Comparison of ENCODE assay signal across 21 cellular contexts in genomic region chr7:129228633-129229032, GRCh38.
"Had no signal": no experiment of that assay in that cellular context is flagged by ENCODE, and none has a peak within 500 bp of the region (broad histone marks: within the 10 kb centered on the region; RNA-seq: fewer than 3 reads in every experiment).

No MANE protein-coding gene starts in this region.

- ATAC-seq: gastrocnemius medialis, heart right ventricle, left lobe of liver, lower lobe of right lung, natural killer cell, right cardiac atrium had no signal

- H3K27me3 ChIP-seq: dorsolateral prefrontal cortex, esophagus muscularis mucosa, gastrocnemius medialis, heart right ventricle, neural progenitor cell, ovary, transverse colon had no signal

- H3K27me3 Mint-ChIP-seq: memory B cell had no signal

- H3K36me3 ChIP-seq: esophagus muscularis mucosa, gastrocnemius medialis, heart right ventricle, lower lobe of right lung, neural progenitor cell, ovary, transverse colon had no signal

- H3K27ac Mint-ChIP-seq: memory B cell, mesothelial cell of epicardium, natural killer cell, neural progenitor cell had no signal

- H3K4me3 ChIP-seq: esophagus muscularis mucosa, gastrocnemius medialis, heart right ventricle, lower lobe of right lung, neural progenitor cell, ovary, transverse colon had no signal

- H3K36me3 Mint-ChIP-seq: mesothelial cell of epicardium, natural killer cell had no signal

- H3K27ac ChIP-seq: epithelial cell of prostate, esophagus muscularis mucosa, heart right ventricle, lower lobe of right lung, neural progenitor cell, ovary, transverse colon had no signal

- H3K9me3 Mint-ChIP-seq: memory B cell, mesothelial cell of epicardium, natural killer cell, neural progenitor cell had no signal

- H3K4me3 Mint-ChIP-seq: memory B cell, mesothelial cell of epicardium had no signal

- H3K9me3 ChIP-seq: esophagus muscularis mucosa, gastrocnemius medialis, heart right ventricle, lower lobe of right lung, ovary, transverse colon had no signal

- DNase-seq: cortex of kidney; dorsolateral prefrontal cortex; effector CD8-positive, alpha-beta T cell; gastrocnemius medialis; heart right ventricle; islet precursor cell; lower lobe of right lung; natural killer cell; nucleus accumbens; ovary; right cardiac atrium; small intestine; stimulated activated CD4-positive, alpha-beta T cell treated with anti-CD3 and anti-CD28 coated beads, Interleukin-12 subunit alpha, Interleukin-12 subunit beta, amount 100 ng/mL, for 4 hours; stimulated activated naive CD4-positive, alpha-beta T cell treated with Interleukin-2 at 50 U/mL for 16 hours; transverse colon had no signal
